In the genomic region with DNA sequence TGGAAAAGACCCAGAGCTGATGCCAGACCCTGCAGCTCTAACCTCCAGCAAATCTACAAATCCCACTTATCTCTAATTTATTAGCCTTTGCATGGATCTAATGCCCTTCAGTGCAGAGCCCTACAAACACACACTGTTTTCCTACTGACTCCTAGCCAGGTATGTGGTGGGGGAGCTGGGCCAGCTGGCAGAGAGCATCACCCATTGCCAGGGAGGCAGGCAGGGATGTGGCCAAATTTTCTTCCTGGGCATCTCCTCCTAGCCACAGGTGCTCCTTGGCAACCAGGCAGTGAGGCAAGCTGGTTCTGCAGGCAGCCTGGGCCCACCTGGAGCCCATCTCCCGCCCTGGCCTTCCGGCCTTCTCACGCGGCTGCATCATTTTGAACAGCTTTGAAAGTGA, we compare ENCODE assay signal across 26 cellular contexts. TPM values are rescaled to one million over a fixed set of nuclear protein-coding genes. Genes with fewer than 3 reads are reported as not detected.
"Had no signal": no experiment of that assay in that cellular context is flagged by ENCODE, and none has a peak within 500 bp of the region (broad histone marks: within the 10 kb centered on the region; RNA-seq: fewer than 3 reads in every experiment).

No MANE protein-coding gene starts in this region.

- H3K9me3 ChIP-seq: SK-N-SH had no signal

- DNase-seq: KBM-7; MV-4-11; NCI-H1048; NCI-H1105; NCI-H1417; NCI-H1436 treated with DMSO at 0.1 percent for 48 hours; NCI-H1694; NCI-H187 treated with DMSO at 0.1 percent for 48 hours; NCI-H2029 treated with DMSO at 0.1 percent for 48 hours; NCI-H2171 treated with DMSO at 0.1 percent for 48 hours; NCI-H345; NCI-H446 treated with DMSO at 0.1 percent for 48 hours; NCI-H510A treated with DMSO at 0.1 percent for 48 hours; NCI-H526; NCI-H748 treated with DMSO at 0.1 percent for 48 hours; NK-92 treated with Interleukin-12 subunit alpha and Interleukin-12 subunit beta, amount 100 ng/mL, for 24 hours; PC-3; SHP77; SK-N-SH; SW 1271 had no signal

- H3K27ac ChIP-seq: HL-60, RWPE1 had no signal

RNA-seq across cellular contexts. Expression of gene EMX2, which starts 55.9 kb away (rescaled TPM):
- total RNA-seq: LHCN-M2, MCF 10A, OCI-LY7, PC-3, SK-MEL-5 had no signal
- polyA plus RNA-seq: SK-N-SH had no signal
